ENCODE assay signal across 21 cellular contexts in genomic region chr16:69936751-69937211, GRCh38. TPM values are rescaled to one million over a fixed set of nuclear protein-coding genes. Genes with fewer than 3 reads are reported as not detected.
A peak's percentile ranks its signal among the peaks of the same experiment; 100 is the strongest.
DNase-seq lines count a peak whose midpoint lies in the region; ATAC-seq, FAIRE-seq and TF ChIP-seq lines count a peak whose summit lies in the region.
"Had no signal": no experiment of that assay in that cellular context is flagged by ENCODE, and none has a peak within 500 bp of the region (broad histone marks: within the 10 kb centered on the region; RNA-seq: fewer than 3 reads in every experiment).

No MANE protein-coding gene starts in this region.

- no peak overlapping the region for H2BK120ac ChIP-seq in mesenchymal stem cell (ENCODE audit: low read depth, low read length)

- H3K27ac ChIP-seq in osteoblast (ENCODE audit: low read depth, low read length): no peak overlapping the region
- H3K27ac ChIP-seq in thoracic aorta: peak overlapping the region; percentile 96
- no peak overlapping the region for H3K27ac ChIP-seq in mesenchymal stem cell (ENCODE audit: low read length, poor library complexity, severe bottlenecking)
- H3K27ac ChIP-seq: SJSA1 had no signal

- H2AFZ ChIP-seq in osteoblast (ENCODE audit: low read length) (no peak overlapping the region), mesenchymal stem cell (ENCODE audit: low read depth, low read length) (no peak overlapping the region)

- H4K20me1 ChIP-seq in osteoblast (ENCODE audit: insufficient read depth, low read length): peaks cover 19% of the 10 kb centered on the region

- H3K14ac ChIP-seq in mesenchymal stem cell (ENCODE audit: low read length in 2 of 2): no peak overlapping the region

- H3K79me2 ChIP-seq in osteoblast (ENCODE audit: insufficient read depth, low read length): peaks cover 3% of the 10 kb centered on the region

- no peaks in the 10 kb centered on the region for H3K27me3 ChIP-seq in H7 (ENCODE audit: control insufficient read depth, insufficient read depth, low read length)
- no peaks in the 10 kb centered on the region for H3K27me3 ChIP-seq in osteoblast (ENCODE audit: insufficient read depth, low read length)
- H3K27me3 ChIP-seq in thoracic aorta (replicated peaks; ENCODE audit: insufficient read depth): no peaks in the 10 kb centered on the region
- H3K27me3 ChIP-seq in mesenchymal stem cell (ENCODE audit: control insufficient read depth in 1 of 2, insufficient read depth in 1 of 2, low read length in 2 of 2): no peaks in the 10 kb centered on the region
- H3K27me3 ChIP-seq: SJSA1 had no signal

- H2BK5ac ChIP-seq in mesenchymal stem cell (ENCODE audit: low read depth, low read length, poor library complexity, severe bottlenecking): no peak overlapping the region

- H4K91ac ChIP-seq in mesenchymal stem cell (ENCODE audit: low read length): no peak overlapping the region

- H3K79me1 ChIP-seq in mesenchymal stem cell (replicated peaks; ENCODE audit: low read length, poor library complexity, severe bottlenecking): no peaks in the 10 kb centered on the region

- H3K4me3 ChIP-seq in H7 (ENCODE audit: insufficient read depth, low read depth, low read length) (no peak overlapping the region), osteoblast (ENCODE audit: insufficient read depth, low read length) (no peak overlapping the region), thoracic aorta (no peak overlapping the region), mesenchymal stem cell (ENCODE audit: insufficient read depth in 1 of 2, low read depth in 1 of 2, low read length in 2 of 2) (no peak overlapping the region)
- H3K4me3 ChIP-seq: SJSA1 had no signal

- H2AK5ac ChIP-seq in mesenchymal stem cell (ENCODE audit: low read length, severe bottlenecking): no peak overlapping the region

- no peak overlapping the region for H2BK15ac ChIP-seq in mesenchymal stem cell (ENCODE audit: low read depth, poor library complexity, severe bottlenecking)

- FAIRE-seq in GM19239 (lab: Jason Lieb, UNC): no peak
- FAIRE-seq: GM18507 had no signal

- H3K4me2 ChIP-seq in osteoblast (ENCODE audit: insufficient read depth, low read length) (no peak overlapping the region), mesenchymal stem cell (ENCODE audit: low read length, poor library complexity, severe bottlenecking) (no peak overlapping the region)

- no peak overlapping the region for H2BK12ac ChIP-seq in mesenchymal stem cell (ENCODE audit: low read length in 2 of 2)

- no peak for ATAC-seq in thoracic aorta (ENCODE audit: insufficient number of reproducible peaks, low FRiP score, low read depth)

- no peak overlapping the region for H3K4ac ChIP-seq in mesenchymal stem cell (ENCODE audit: low read depth in 1 of 2, low read length in 2 of 2)

- TF ChIP-seq CTCF in osteoblast (IDR thresholded peaks at IDR 0.05; ENCODE audit: extremely low read depth, low read depth, low read length) (no peak), thoracic aorta (IDR thresholded peaks at IDR 0.05) (no peak)

- no peak overlapping the region for H3K9ac ChIP-seq in mesenchymal stem cell (ENCODE audit: low read length)

- H4K8ac ChIP-seq in mesenchymal stem cell (ENCODE audit: low read length): no peak overlapping the region

- H3K4me1 ChIP-seq in osteoblast (ENCODE audit: insufficient read depth, low read length) (no peaks in the 10 kb centered on the region), thoracic aorta (ENCODE audit: control insufficient read depth in 1 of 2, low read depth in 2 of 2) (peaks cover 20 to 97% of the 10 kb centered on the region in 2 donors), mesenchymal stem cell (ENCODE audit: control insufficient read depth, insufficient read depth, low read depth, low read length) (no peaks in the 10 kb centered on the region)
- H3K4me1 ChIP-seq: SJSA1 had no signal

- H3K9me3 ChIP-seq in osteoblast (ENCODE audit: low read depth, low read length) (no peaks in the 10 kb centered on the region), thoracic aorta (no peaks in the 10 kb centered on the region), mesenchymal stem cell (ENCODE audit: control insufficient read depth, low read length) (no peaks in the 10 kb centered on the region)
- H3K9me3 ChIP-seq: SJSA1 had no signal

- H3K18ac ChIP-seq in mesenchymal stem cell (ENCODE audit: low read depth in 1 of 2, low read length in 2 of 2): no peak overlapping the region

- H3K23ac ChIP-seq in mesenchymal stem cell (ENCODE audit: low read length in 2 of 2): no peak overlapping the region

- WGBS in mesenchymal stem cell: 97% methylated on average over 21 of the region's 21 CpGs

- H3K36me3 ChIP-seq in H7 (replicated peaks; ENCODE audit: control insufficient read depth, insufficient read depth, low read length): peaks cover 3% of the 10 kb centered on the region
- peaks cover 96% of the 10 kb centered on the region for H3K36me3 ChIP-seq in osteoblast (ENCODE audit: insufficient read depth, low read length)
- H3K36me3 ChIP-seq in thoracic aorta: peaks cover 74% of the 10 kb centered on the region
- peaks cover 92 to 98% of the 10 kb centered on the region in 2 experiments for H3K36me3 ChIP-seq in mesenchymal stem cell (ENCODE audit: control insufficient read depth in 1 of 2, insufficient read depth in 2 of 2, low read depth in 1 of 2, low read length in 2 of 2)

- DNase-seq in H7 (peak; percentile 30), epidermal melanocyte (ENCODE audit: insufficient read length, low spot score) (peak; percentile 5), osteoblast (ENCODE audit: insufficient read length, low spot score, missing footprints) (peak; percentile 65), thoracic aorta (ENCODE audit: low spot score) (no peak), iPS-NIHi11 (ENCODE audit: low spot score) (no peak), GM19239 (ENCODE audit: insufficient read length, low spot score) (no peak), mesenchymal stem cell (no peak)
- DNase-seq: CD4-positive, CD25-positive, alpha-beta regulatory T cell; GOT3; IMR-90; KG1; NCI-H1048; NCI-H1417; NCI-H1694; NCI-H2029 treated with DMSO at 0.1 percent for 48 hours; NCI-H69; Right ventricle myocardium superior; RPMI8226 had no signal

RNA-seq across cellular contexts. Expression of gene CLEC18A, which starts 14.4 kb away (rescaled TPM):
- 0.63 TPM in 1 of 2 replicates, not detected in the other for total RNA-seq in H7 (2014; rRNA removed; shearing (Covaris generic))
- total RNA-seq in osteoblast: 0.29 and 1.1 TPM in 2 replicates
- total RNA-seq in thoracic aorta: 10 to 100 TPM; 12.4 to 21.9 TPM
- 0.23 TPM for polyA plus RNA-seq in mesenchymal stem cell (2013, experiment 1 of 2)
- 0.18 TPM for polyA plus RNA-seq in mesenchymal stem cell (2013, experiment 2 of 2)
- total RNA-seq: NCI-H460, SJSA1 had no signal
- polyA plus RNA-seq: IMR-90 had no signal

Comparison
In these comparisons a context has a peak if more than half of its experiments do, and no peak if none do; other contexts are left out.
1. DNase-seq: peak in H7 (single experiment), epidermal melanocyte (single experiment) and osteoblast (single experiment); none in thoracic aorta (single experiment), iPS-NIHi11 (single experiment), GM19239 (single experiment) and mesenchymal stem cell (single experiment).
2. H3K27ac ChIP-seq: peak in thoracic aorta (2 of 2); none in osteoblast (single experiment) and mesenchymal stem cell (single experiment).